ENCODE assay signal across 1 cellular context in the genomic region with DNA sequence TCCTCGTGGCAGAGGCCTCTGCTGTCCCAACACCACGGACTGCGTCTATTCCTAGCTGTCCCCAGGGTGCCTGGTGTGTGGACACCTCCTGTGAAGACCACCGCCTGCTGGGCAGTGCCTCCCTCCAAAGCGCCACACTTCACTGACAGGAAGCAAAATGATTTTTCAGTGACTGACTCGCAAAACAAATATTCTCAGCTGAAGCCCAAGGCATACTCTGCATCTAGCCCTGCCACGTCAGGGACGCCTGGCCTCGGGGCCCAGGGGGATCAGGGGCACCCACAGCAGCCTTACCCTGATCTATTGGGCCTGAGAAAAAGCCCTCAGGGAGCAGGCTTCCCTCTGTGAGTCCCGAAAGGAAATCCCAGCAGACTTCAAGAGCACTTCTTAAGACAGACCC.
TF ChIP-seq lines count a peak whose summit lies in the region.

No MANE protein-coding gene starts in this region.

TF ChIP-seq in H1, 55 proteins besides CTCF, POLR2A, EP300 and RAD21:
- no peak for TF ChIP-seq SP1 (IDR thresholded peaks at IDR 0.05; ENCODE audit: low read depth, low read length)
- TF ChIP-seq JUND (IDR thresholded peaks at IDR 0.05; ENCODE audit: low read length) = no peak
- TF ChIP-seq CHD1 (IDR thresholded peaks at IDR 0.05; ENCODE audit: low read depth, low read length) = no peak
- no peak for TF ChIP-seq SP4 (IDR thresholded peaks at IDR 0.05; ENCODE audit: low read length)
- TF ChIP-seq, protein P1, sequence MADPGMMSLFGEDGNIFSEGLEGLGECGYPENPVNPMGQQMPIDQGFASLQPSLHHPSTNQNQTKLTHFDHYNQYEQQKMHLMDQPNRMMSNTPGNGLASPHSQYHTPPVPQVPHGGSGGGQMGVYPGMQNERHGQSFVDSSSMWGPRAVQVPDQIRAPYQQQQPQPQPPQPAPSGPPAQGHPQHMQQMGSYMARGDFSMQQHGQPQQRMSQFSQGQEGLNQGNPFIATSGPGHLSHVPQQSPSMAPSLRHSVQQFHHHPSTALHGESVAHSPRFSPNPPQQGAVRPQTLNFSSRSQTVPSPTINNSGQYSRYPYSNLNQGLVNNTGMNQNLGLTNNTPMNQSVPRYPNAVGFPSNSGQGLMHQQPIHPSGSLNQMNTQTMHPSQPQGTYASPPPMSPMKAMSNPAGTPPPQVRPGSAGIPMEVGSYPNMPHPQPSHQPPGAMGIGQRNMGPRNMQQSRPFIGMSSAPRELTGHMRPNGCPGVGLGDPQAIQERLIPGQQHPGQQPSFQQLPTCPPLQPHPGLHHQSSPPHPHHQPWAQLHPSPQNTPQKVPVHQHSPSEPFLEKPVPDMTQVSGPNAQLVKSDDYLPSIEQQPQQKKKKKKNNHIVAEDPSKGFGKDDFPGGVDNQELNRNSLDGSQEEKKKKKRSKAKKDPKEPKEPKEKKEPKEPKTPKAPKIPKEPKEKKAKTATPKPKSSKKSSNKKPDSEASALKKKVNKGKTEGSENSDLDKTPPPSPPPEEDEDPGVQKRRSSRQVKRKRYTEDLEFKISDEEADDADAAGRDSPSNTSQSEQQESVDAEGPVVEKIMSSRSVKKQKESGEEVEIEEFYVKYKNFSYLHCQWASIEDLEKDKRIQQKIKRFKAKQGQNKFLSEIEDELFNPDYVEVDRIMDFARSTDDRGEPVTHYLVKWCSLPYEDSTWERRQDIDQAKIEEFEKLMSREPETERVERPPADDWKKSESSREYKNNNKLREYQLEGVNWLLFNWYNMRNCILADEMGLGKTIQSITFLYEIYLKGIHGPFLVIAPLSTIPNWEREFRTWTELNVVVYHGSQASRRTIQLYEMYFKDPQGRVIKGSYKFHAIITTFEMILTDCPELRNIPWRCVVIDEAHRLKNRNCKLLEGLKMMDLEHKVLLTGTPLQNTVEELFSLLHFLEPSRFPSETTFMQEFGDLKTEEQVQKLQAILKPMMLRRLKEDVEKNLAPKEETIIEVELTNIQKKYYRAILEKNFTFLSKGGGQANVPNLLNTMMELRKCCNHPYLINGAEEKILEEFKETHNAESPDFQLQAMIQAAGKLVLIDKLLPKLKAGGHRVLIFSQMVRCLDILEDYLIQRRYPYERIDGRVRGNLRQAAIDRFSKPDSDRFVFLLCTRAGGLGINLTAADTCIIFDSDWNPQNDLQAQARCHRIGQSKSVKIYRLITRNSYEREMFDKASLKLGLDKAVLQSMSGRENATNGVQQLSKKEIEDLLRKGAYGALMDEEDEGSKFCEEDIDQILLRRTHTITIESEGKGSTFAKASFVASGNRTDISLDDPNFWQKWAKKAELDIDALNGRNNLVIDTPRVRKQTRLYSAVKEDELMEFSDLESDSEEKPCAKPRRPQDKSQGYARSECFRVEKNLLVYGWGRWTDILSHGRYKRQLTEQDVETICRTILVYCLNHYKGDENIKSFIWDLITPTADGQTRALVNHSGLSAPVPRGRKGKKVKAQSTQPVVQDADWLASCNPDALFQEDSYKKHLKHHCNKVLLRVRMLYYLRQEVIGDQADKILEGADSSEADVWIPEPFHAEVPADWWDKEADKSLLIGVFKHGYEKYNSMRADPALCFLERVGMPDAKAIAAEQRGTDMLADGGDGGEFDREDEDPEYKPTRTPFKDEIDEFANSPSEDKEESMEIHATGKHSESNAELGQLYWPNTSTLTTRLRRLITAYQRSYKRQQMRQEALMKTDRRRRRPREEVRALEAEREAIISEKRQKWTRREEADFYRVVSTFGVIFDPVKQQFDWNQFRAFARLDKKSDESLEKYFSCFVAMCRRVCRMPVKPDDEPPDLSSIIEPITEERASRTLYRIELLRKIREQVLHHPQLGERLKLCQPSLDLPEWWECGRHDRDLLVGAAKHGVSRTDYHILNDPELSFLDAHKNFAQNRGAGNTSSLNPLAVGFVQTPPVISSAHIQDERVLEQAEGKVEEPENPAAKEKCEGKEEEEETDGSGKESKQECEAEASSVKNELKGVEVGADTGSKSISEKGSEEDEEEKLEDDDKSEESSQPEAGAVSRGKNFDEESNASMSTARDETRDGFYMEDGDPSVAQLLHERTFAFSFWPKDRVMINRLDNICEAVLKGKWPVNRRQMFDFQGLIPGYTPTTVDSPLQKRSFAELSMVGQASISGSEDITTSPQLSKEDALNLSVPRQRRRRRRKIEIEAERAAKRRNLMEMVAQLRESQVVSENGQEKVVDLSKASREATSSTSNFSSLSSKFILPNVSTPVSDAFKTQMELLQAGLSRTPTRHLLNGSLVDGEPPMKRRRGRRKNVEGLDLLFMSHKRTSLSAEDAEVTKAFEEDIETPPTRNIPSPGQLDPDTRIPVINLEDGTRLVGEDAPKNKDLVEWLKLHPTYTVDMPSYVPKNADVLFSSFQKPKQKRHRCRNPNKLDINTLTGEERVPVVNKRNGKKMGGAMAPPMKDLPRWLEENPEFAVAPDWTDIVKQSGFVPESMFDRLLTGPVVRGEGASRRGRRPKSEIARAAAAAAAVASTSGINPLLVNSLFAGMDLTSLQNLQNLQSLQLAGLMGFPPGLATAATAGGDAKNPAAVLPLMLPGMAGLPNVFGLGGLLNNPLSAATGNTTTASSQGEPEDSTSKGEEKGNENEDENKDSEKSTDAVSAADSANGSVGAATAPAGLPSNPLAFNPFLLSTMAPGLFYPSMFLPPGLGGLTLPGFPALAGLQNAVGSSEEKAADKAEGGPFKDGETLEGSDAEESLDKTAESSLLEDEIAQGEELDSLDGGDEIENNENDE (IDR thresholded peaks at IDR 0.05; ENCODE audit: insufficient replicate concordance, low read length) = no peak
- TF ChIP-seq, protein P2, sequence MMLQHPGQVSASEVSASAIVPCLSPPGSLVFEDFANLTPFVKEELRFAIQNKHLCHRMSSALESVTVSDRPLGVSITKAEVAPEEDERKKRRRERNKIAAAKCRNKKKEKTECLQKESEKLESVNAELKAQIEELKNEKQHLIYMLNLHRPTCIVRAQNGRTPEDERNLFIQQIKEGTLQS (IDR thresholded peaks at IDR 0.05; ENCODE audit: insufficient read depth, low read depth, low read length) = no peak
- TF ChIP-seq CREB1 (IDR thresholded peaks at IDR 0.05) = no peak
- TF ChIP-seq JUN (IDR thresholded peaks at IDR 0.05; ENCODE audit: low read depth, low read length) = no peak
- no peak for TF ChIP-seq RFX5 (IDR thresholded peaks at IDR 0.05; ENCODE audit: borderline replicate concordance, low read depth, low read length)
- TF ChIP-seq RXRA (IDR thresholded peaks at IDR 0.05; ENCODE audit: insufficient read depth, low read depth, low read length) = no peak
- TF ChIP-seq RNF2 (IDR thresholded peaks at IDR 0.05; ENCODE audit: borderline replicate concordance, low read depth, low read length, missing control alignments, poor library complexity, severe bottlenecking) = no peak
- TF ChIP-seq MAFK (IDR thresholded peaks at IDR 0.05; ENCODE audit: low read depth, low read length) = no peak
- TF ChIP-seq CEBPB (IDR thresholded peaks at IDR 0.05; ENCODE audit: low read depth, low read length) = no peak
- TF ChIP-seq KDM4A (IDR thresholded peaks at IDR 0.05; ENCODE audit: low read depth, low read length, severe bottlenecking) = no peak
- no peak for TF ChIP-seq SIN3A (conservative IDR thresholded peaks at IDR 0.05 in 1 of 2, IDR thresholded peaks at IDR 0.05 in 1 of 2; ENCODE audit: low read depth in 1 of 2, low read length in 2 of 2)
- TF ChIP-seq FOSL1 (IDR thresholded peaks at IDR 0.05; ENCODE audit: insufficient read depth, low read depth, low read length) = no peak
